Comparison of ENCODE assay signal across 8 cellular contexts in the genomic region with DNA sequence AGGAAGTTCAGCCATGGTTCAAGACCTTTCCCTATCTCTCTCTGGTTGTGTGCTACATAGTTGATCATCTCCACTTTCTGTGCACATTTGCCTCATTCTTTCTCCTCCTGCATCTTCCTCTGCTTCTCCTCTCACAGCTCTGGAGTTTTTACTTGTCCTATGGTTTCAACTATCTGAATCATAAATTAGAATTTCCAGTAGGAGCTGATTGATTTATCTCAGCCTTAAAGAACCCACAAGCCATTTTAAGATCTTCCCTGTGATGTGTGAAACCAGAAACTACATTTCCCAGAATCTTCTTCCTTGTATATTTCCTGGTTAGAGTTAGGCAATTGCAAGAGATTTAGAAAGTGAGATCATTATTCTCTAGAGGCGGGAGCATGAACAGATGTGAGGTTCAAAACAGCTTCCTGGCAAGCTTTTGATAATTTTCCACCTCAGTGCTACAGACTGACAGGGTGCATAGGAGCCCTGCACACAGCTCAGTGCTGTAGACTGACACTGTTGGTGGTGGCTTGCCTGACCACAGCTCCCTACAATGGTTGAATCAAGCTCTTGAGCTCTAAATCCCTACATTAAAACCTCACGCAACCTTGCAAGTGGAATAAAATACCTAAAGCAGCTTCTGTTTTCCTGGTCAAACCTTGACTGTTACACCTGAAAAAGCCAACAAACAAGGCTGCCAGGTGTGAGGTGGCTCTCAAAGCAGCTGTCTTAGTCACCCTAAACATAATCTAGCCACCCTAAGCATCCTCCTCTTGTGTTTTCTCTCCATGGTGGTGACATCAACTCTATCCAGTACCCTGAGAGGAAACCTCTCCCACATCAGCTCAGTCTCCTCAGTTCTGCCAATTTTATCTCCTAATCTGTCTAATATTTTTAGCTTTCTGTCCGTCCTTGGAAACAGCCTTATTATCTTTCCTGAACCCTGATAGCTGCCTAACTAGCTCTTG. TPM values are rescaled to one million over a fixed set of nuclear protein-coding genes. Genes with fewer than 3 reads are reported as not detected.
DNase-seq lines count a peak whose midpoint lies in the region; ATAC-seq, FAIRE-seq and TF ChIP-seq lines count a peak whose summit lies in the region.

No MANE protein-coding gene starts in this region.

- peak overlapping the region; percentile 79 for H3K4me3 Mint-ChIP-seq in natural killer cell treated with Interleukin-12 subunit alpha and Interleukin-12 subunit beta and Interleukin-15 and Interleukin-18, amount 100 ng/mL, for 72 hours

- peaks cover 6% of the 10 kb centered on the region for H3K9me3 Mint-ChIP-seq in natural killer cell treated with Interleukin-12 subunit alpha and Interleukin-12 subunit beta and Interleukin-15 and Interleukin-18, amount 100 ng/mL, for 72 hours

- no peaks in the 10 kb centered on the region for H3K27me3 Mint-ChIP-seq in natural killer cell treated with Interleukin-12 subunit alpha and Interleukin-12 subunit beta and Interleukin-15 and Interleukin-18, amount 100 ng/mL, for 72 hours

- peak; percentile 26 for DNase-seq in NCI-H187 treated with DMSO at 0.1 percent for 48 hours (lab: John Stamatoyannopoulos, UW)
- DNase-seq in NCI-H187 (lab: John Stamatoyannopoulos, UW): no peak
- peak; percentile 21 for DNase-seq in activated CD8-positive, alpha-beta memory T cell treated with anti-CD3 and anti-CD28 coated beads, Interleukin-2, amount 50 U/mL, for 4 hours
- peak; percentile 90 for DNase-seq in natural killer cell treated with Interleukin-12 subunit alpha and Interleukin-12 subunit beta and Interleukin-15 and Interleukin-18, amount 100 ng/mL, for 72 hours (ENCODE audit: low spot score)
- DNase-seq in UCSD-AML1 (lab: John Stamatoyannopoulos, UW; ENCODE audit: unreplicated experiment): no peak
- DNase-seq in A172 (ENCODE audit: low spot score): no peak
- DNase-seq in H54 (ENCODE audit: insufficient read length, low spot score): no peak

- peaks cover 30% of the 10 kb centered on the region for H3K36me3 Mint-ChIP-seq in natural killer cell treated with Interleukin-12 subunit alpha and Interleukin-12 subunit beta and Interleukin-15 and Interleukin-18, amount 100 ng/mL, for 72 hours

- peak; percentile 60 for ATAC-seq in HG03159 (IDR thresholded peaks at IDR 0.05; ENCODE audit: unreplicated experiment)
- ATAC-seq in natural killer cell treated with Interleukin-12 subunit alpha and Interleukin-12 subunit beta and Interleukin-15 and Interleukin-18, amount 100 ng/mL, for 72 hours: peak; percentile 91 to 92

- FAIRE-seq in H54 (lab: Jason Lieb, UNC): no peak

- no peak for TF ChIP-seq POLR2A in H54 (IDR thresholded peaks at IDR 0.05; ENCODE audit: low read depth, low read length)

- H3K27ac Mint-ChIP-seq in natural killer cell treated with Interleukin-12 subunit alpha and Interleukin-12 subunit beta and Interleukin-15 and Interleukin-18, amount 100 ng/mL, for 72 hours: peak overlapping the region; percentile 96 to 97

- peaks cover 77 to 88% of the 10 kb centered on the region in 2 donors for H3K4me1 Mint-ChIP-seq in natural killer cell treated with Interleukin-12 subunit alpha and Interleukin-12 subunit beta and Interleukin-15 and Interleukin-18, amount 100 ng/mL, for 72 hours (ENCODE audit: low read depth in 2 of 2)

RNA-seq across cellular contexts. Expression of a gene that starts 21.5 kb away (rescaled TPM):
- total RNA-seq in natural killer cell treated with Interleukin-12 subunit alpha and Interleukin-12 subunit beta and Interleukin-15 and Interleukin-18, amount 100 ng/mL, for 72 hours: over 10,000 TPM; 20,993 to 58,992 TPM
- not detected in 2 replicates for total RNA-seq in A172 (2014; rRNA removed; shearing (Covaris generic))

RNA-seq across cellular contexts. Expression of a gene that starts 44.5 kb away (rescaled TPM):
- 10 to 100 TPM; 10.0 to 19.1 TPM for total RNA-seq in natural killer cell treated with Interleukin-12 subunit alpha and Interleukin-12 subunit beta and Interleukin-15 and Interleukin-18, amount 100 ng/mL, for 72 hours
- not detected in 2 replicates for total RNA-seq in A172 (2014; rRNA removed; shearing (Covaris generic))

Comparison
In these comparisons a context has a peak if more than half of its experiments do, and no peak if none do; other contexts are left out.
1. DNase-seq: peak in NCI-H187 treated with DMSO at 0.1 percent for 48 hours (single experiment), activated CD8-positive, alpha-beta memory T cell treated with anti-CD3 and anti-CD28 coated beads, Interleukin-2, amount 50 U/mL, for 4 hours (single experiment) and natural killer cell treated with Interleukin-12 subunit alpha and Interleukin-12 subunit beta and Interleukin-15 and Interleukin-18, amount 100 ng/mL, for 72 hours (single experiment); none in NCI-H187 (0 of 2), UCSD-AML1 (single experiment), A172 (single experiment) and H54 (single experiment).
2. RNA of a gene that starts 21.5 kb away (total RNA-seq): 20,993 to 58,992 TPM in natural killer cell treated with Interleukin-12 subunit alpha and Interleukin-12 subunit beta and Interleukin-15 and Interleukin-18, amount 100 ng/mL, for 72 hours; not detected in A172; every median in the first group is over 1,000 times any median in the second.
3. RNA of a gene that starts 44.5 kb away (total RNA-seq): 10.0 to 19.1 TPM in natural killer cell treated with Interleukin-12 subunit alpha and Interleukin-12 subunit beta and Interleukin-15 and Interleukin-18, amount 100 ng/mL, for 72 hours; not detected in A172; every median in the first group is over 10 times any median in the second.